17 cellular contexts compared by ENCODE assay signal in the genomic region with DNA sequence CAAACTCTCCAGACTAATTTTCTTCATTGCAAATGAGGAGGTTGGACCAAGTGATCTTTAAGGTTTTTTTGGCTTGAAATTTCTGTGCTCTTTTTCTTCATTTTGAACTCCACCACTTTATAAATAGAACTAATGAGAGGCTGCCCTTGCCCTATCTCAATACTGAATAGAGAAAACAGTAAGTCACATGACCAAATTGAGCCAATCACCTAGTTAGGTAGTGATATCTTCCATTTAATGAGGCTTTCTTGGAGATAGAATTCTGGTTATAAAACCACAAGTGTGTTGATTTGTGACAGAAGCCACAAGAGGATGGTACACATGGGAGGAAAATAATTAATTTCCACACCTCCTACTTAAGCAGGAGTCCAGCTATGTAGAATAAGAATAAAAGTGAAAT.
"Had no signal": no experiment of that assay in that cellular context is flagged by ENCODE, and none has a peak within 500 bp of the region (broad histone marks: within the 10 kb centered on the region; RNA-seq: fewer than 3 reads in every experiment).

No MANE protein-coding gene starts in this region.

- H3K9me3 ChIP-seq: body of pancreas, colonic mucosa, esophagus muscularis mucosa had no signal

- ATAC-seq: activated naive CD4-positive, alpha-beta T cell treated with anti-CD3 and anti-CD28 coated beads, Interleukin-2, amount 50 U/mL, for 72 hours; body of pancreas; left lobe of liver; stimulated activated memory B cell treated with anti-CD40 and anti-IgM and Interleukin-4, amounts not matched to agents 10 μg/mL and 1 μg/mL and 100 μg/mL, for 72 hours had no signal

- H2AFZ ChIP-seq: hepatocyte had no signal

- H3K4me3 ChIP-seq: body of pancreas, colonic mucosa, esophagus muscularis mucosa, hepatocyte had no signal

- H3K79me2 ChIP-seq: hepatocyte had no signal

- DNase-seq: activated CD4-positive, alpha-beta T cell treated with anti-CD3 and anti-CD28 coated beads, Interleukin-2, amount 50 U/mL, for 48 hours; activated gamma-delta T cell; activated T-cell treated with anti-CD3 and anti-CD28 coated beads, Interleukin-2, amount 50 U/mL, for 48 hours; body of pancreas; caudate nucleus; colonic mucosa; islet precursor cell; mammary epithelial cell; naive B cell; posterior cingulate gyrus; retina; WERI-Rb-1 had no signal

- H3K4me1 ChIP-seq: body of pancreas, colonic mucosa, esophagus muscularis mucosa had no signal

- H3K36me3 ChIP-seq: colonic mucosa, esophagus muscularis mucosa, WERI-Rb-1 had no signal

- H3K27me3 ChIP-seq: body of pancreas, colonic mucosa, esophagus muscularis mucosa, hepatocyte had no signal

- H3K4me2 ChIP-seq: hepatocyte had no signal

- H3K27ac ChIP-seq: body of pancreas, colonic mucosa, esophagus muscularis mucosa, hepatocyte, WERI-Rb-1 had no signal
